In genomic region chr2:148031152-148031551, GRCh38 we compare ENCODE assay signal across 19 cellular contexts.
"Had no signal": no experiment of that assay in that cellular context is flagged by ENCODE, and none has a peak within 500 bp of the region (broad histone marks: within the 10 kb centered on the region; RNA-seq: fewer than 3 reads in every experiment).

No MANE protein-coding gene starts in this region.

- H3K4me2 ChIP-seq: neural progenitor cell had no signal

- H3K4me3 ChIP-seq: cardiac muscle cell, neural progenitor cell, right lobe of liver, suprapubic skin, tibial nerve had no signal

- H3K27me3 ChIP-seq: cardiac muscle cell, neural progenitor cell, right lobe of liver, suprapubic skin, tibial nerve had no signal

- H3K4me3 Mint-ChIP-seq: activated B cell treated with CpG ODN at 0.5 μM for 24 hours; activated CD4-positive, alpha-beta T cell treated with anti-CD3 and anti-CD28 coated beads for 36 hours; activated naive CD8-positive, alpha-beta T cell treated with anti-CD3 and anti-CD28 coated beads, Interleukin-2, amount 50 U/mL, for 24 hours; memory B cell; neural progenitor cell; stimulated activated effector memory CD8-positive, alpha-beta T cell treated with anti-CD3 and anti-CD28 coated beads, Interleukin-12 subunit alpha, Interleukin-12 subunit beta, amount 100 ng/mL, for 72 hours; stimulated activated naive CD8-positive, alpha-beta T cell treated with anti-CD3 and anti-CD28 coated beads, Interleukin-15, amount 100 ng/mL, for 72 hours had no signal

- H3K36me3 ChIP-seq: cardiac muscle cell, neural progenitor cell, right lobe of liver, suprapubic skin, tibial nerve had no signal

- H3K27ac Mint-ChIP-seq: activated B cell treated with CpG ODN at 0.5 μM for 24 hours; activated CD4-positive, alpha-beta T cell treated with anti-CD3 and anti-CD28 coated beads for 36 hours; activated naive CD8-positive, alpha-beta T cell treated with anti-CD3 and anti-CD28 coated beads, Interleukin-2, amount 50 U/mL, for 24 hours; memory B cell; neural progenitor cell; stimulated activated effector memory CD8-positive, alpha-beta T cell treated with anti-CD3 and anti-CD28 coated beads, Interleukin-12 subunit alpha, Interleukin-12 subunit beta, amount 100 ng/mL, for 72 hours; stimulated activated naive CD8-positive, alpha-beta T cell treated with anti-CD3 and anti-CD28 coated beads, Interleukin-15, amount 100 ng/mL, for 72 hours had no signal

- H3K27me3 Mint-ChIP-seq: activated B cell treated with CpG ODN at 0.5 μM for 24 hours; activated CD4-positive, alpha-beta T cell treated with anti-CD3 and anti-CD28 coated beads for 36 hours; activated naive CD8-positive, alpha-beta T cell treated with anti-CD3 and anti-CD28 coated beads, Interleukin-2, amount 50 U/mL, for 24 hours; memory B cell; stimulated activated naive CD8-positive, alpha-beta T cell treated with anti-CD3 and anti-CD28 coated beads, Interleukin-15, amount 100 ng/mL, for 72 hours had no signal

- H3K27ac ChIP-seq: cardiac muscle cell, neural progenitor cell, right lobe of liver, suprapubic skin, tibial nerve had no signal

- H3K4me1 Mint-ChIP-seq: memory B cell, neural progenitor cell had no signal

- H3K36me3 Mint-ChIP-seq: neural progenitor cell; stimulated activated effector memory CD8-positive, alpha-beta T cell treated with anti-CD3 and anti-CD28 coated beads, Interleukin-12 subunit alpha, Interleukin-12 subunit beta, amount 100 ng/mL, for 72 hours had no signal

- H2AFZ ChIP-seq: neural progenitor cell had no signal

- H3K4me1 ChIP-seq: neural progenitor cell, right lobe of liver, suprapubic skin, tibial nerve had no signal

- FAIRE-seq: small intestine had no signal

- H3K9me3 Mint-ChIP-seq: activated B cell treated with CpG ODN at 0.5 μM for 24 hours; activated naive CD8-positive, alpha-beta T cell treated with anti-CD3 and anti-CD28 coated beads, Interleukin-2, amount 50 U/mL, for 24 hours; memory B cell; neural progenitor cell; stimulated activated effector memory CD8-positive, alpha-beta T cell treated with anti-CD3 and anti-CD28 coated beads, Interleukin-12 subunit alpha, Interleukin-12 subunit beta, amount 100 ng/mL, for 72 hours; stimulated activated naive CD8-positive, alpha-beta T cell treated with anti-CD3 and anti-CD28 coated beads, Interleukin-15, amount 100 ng/mL, for 72 hours had no signal

- H3K9ac ChIP-seq: neural progenitor cell had no signal

- ATAC-seq: activated CD4-positive, alpha-beta T cell treated with anti-CD3 and anti-CD28 coated beads for 36 hours; activated naive CD8-positive, alpha-beta T cell treated with anti-CD3 and anti-CD28 coated beads, Interleukin-2, amount 50 U/mL, for 24 hours; right lobe of liver; stimulated activated effector memory CD8-positive, alpha-beta T cell treated with anti-CD3 and anti-CD28 coated beads, Interleukin-12 subunit alpha, Interleukin-12 subunit beta, amount 100 ng/mL, for 72 hours; stimulated activated naive CD8-positive, alpha-beta T cell treated with anti-CD3 and anti-CD28 coated beads, Interleukin-15, amount 100 ng/mL, for 72 hours had no signal

- DNase-seq: activated B cell treated with CpG ODN at 0.5 μM for 24 hours; activated CD4-positive, alpha-beta T cell treated with anti-CD3 and anti-CD28 coated beads for 36 hours; activated CD4-positive, alpha-beta T cell treated with anti-CD3 and anti-CD28 coated beads, Interleukin-2, amount 50 U/mL, for 48 hours; activated effector memory CD4-positive, alpha-beta T cell treated with anti-CD3 and anti-CD28 coated beads, Interleukin-2, amount 50 U/mL, for 16 hours; activated naive CD4-positive, alpha-beta T cell treated with anti-CD3 and anti-CD28 coated beads, Interleukin-2, amount 50 U/mL, for 16 hours; activated naive CD8-positive, alpha-beta T cell treated with anti-CD3 and anti-CD28 coated beads, Interleukin-2, amount 50 U/mL, for 24 hours; foreskin fibroblast; posterior cingulate gyrus; right lobe of liver; small intestine; stimulated activated CD4-positive, alpha-beta T cell treated with anti-CD3 and anti-CD28 coated beads, Interleukin-2, amount 100 ng/mL, for 24 hours; stimulated activated naive CD8-positive, alpha-beta T cell treated with anti-CD3 and anti-CD28 coated beads, Interleukin-15, amount 100 ng/mL, for 72 hours; T-helper 9 cell had no signal

- H3K9me3 ChIP-seq: right lobe of liver, suprapubic skin, tibial nerve had no signal
